Comparison of ENCODE assay signal across 9 cellular contexts in genomic region chr1:8407652-8408051, GRCh38.
DNase-seq lines count a peak whose midpoint lies in the region; TF ChIP-seq lines count a peak whose summit lies in the region.
"Had no signal": no experiment of that assay in that cellular context is flagged by ENCODE, and none has a peak within 500 bp of the region (broad histone marks: within the 10 kb centered on the region; RNA-seq: fewer than 3 reads in every experiment).

No MANE protein-coding gene starts in this region.

- H3K27ac Mint-ChIP-seq in MCF 10A (ENCODE audit: low read depth, unreplicated experiment) (no peak overlapping the region), nephron progenitor cell (peak overlapping the region; percentile 97)

- intact Hi-C loops in breast epithelium (cut with DNase I; ENCODE audit: low total_unique reads) (no loop called here), MCF 10A (cut with micrococcal nuclease) (no loop called here)

- H3K9me3 Mint-ChIP-seq in MCF 10A (ENCODE audit: unreplicated experiment): no peaks in the 10 kb centered on the region
- peaks cover 10% of the 10 kb centered on the region for H3K9me3 Mint-ChIP-seq in nephron progenitor cell

- H3K4me3 Mint-ChIP-seq in MCF 10A (ENCODE audit: unreplicated experiment) (no peak overlapping the region), nephron progenitor cell (peak overlapping the region; percentile 41)

- CTCF ChIA-PET in MCF 10A (lab: Yijun Ruan, JAX): interaction anchor here (0.7 to 1.1 kb wide), 2 partner anchors 10 to 23 kb away, joined by 3 to 5 read pairs; no protein-coding TSS in a partner anchor

- POLR2A ChIA-PET in MCF 10A (lab: Yijun Ruan, JAX): interaction anchor here (1.2 kb wide), 1 partner anchor 15 kb away, joined by 6 read pairs; no protein-coding TSS in a partner anchor

- H3K36me3 ChIP-seq in breast epithelium: no peaks in the 10 kb centered on the region
- no peaks in the 10 kb centered on the region for H3K36me3 ChIP-seq in ectodermal cell (ENCODE audit: control insufficient read depth, insufficient read depth, low read length)
- H3K36me3 ChIP-seq in urinary bladder (ENCODE audit: insufficient read depth): no peaks in the 10 kb centered on the region

- DNase-seq in breast epithelium (ENCODE audit: low spot score in 2 of 2) (no peak), MCF 10A (ENCODE audit: unreplicated experiment) (no peak), nephron progenitor cell (no peak), amniotic stem cell (lab: John Stamatoyannopoulos, UW) (no peak), amygdala (lab: John Stamatoyannopoulos, UW) (no peak), kidney tubule cell (ENCODE audit: low spot score) (no peak)
- DNase-seq: activated CD4-positive, alpha-beta T cell treated with anti-CD3 and anti-CD28 coated beads for 1 hour had no signal

- no peak for TF ChIP-seq POLR2A in breast epithelium (IDR thresholded peaks at IDR 0.05)

- peak overlapping the region in 1 of 3 donors; percentile 19 for H3K4me3 ChIP-seq in breast epithelium
- no peak overlapping the region for H3K4me3 ChIP-seq in ectodermal cell (ENCODE audit: insufficient read depth, low read depth, low read length)
- H3K4me3 ChIP-seq in urinary bladder (ENCODE audit: low read depth, low read length): no peak overlapping the region

- H3K27me3 Mint-ChIP-seq in MCF 10A (ENCODE audit: insufficient read depth, unreplicated experiment): no peaks in the 10 kb centered on the region
- no peaks in the 10 kb centered on the region for H3K27me3 Mint-ChIP-seq in nephron progenitor cell (ENCODE audit: low read depth, poor library complexity)

- H3K27ac ChIP-seq in breast epithelium (peak overlapping the region; percentile 81 to 91), ectodermal cell (ENCODE audit: insufficient read depth, low read depth, low read length, poor library complexity, severe bottlenecking) (peak overlapping the region; percentile 69), urinary bladder (ENCODE audit: low read depth) (peak overlapping the region; percentile 30)

- H3K9me3 ChIP-seq in breast epithelium (no peaks in the 10 kb centered on the region), ectodermal cell (ENCODE audit: control insufficient read depth, low read length) (no peaks in the 10 kb centered on the region)

- no peaks in the 10 kb centered on the region for H3K27me3 ChIP-seq in breast epithelium
- H3K27me3 ChIP-seq in ectodermal cell (ENCODE audit: control insufficient read depth, insufficient read depth, low read length, poor library complexity, severe bottlenecking): no peaks in the 10 kb centered on the region

- 66 to 71% methylated on average over 5 of the region's 5 CpGs for WGBS in ectodermal cell, 2 experiments
- 52% methylated on average over 5 of the region's 5 CpGs for WGBS in urinary bladder

- H3K4me1 ChIP-seq in breast epithelium: peaks cover 24 to 40% of the 10 kb centered on the region in 2 donors
- peaks cover 38% of the 10 kb centered on the region for H3K4me1 ChIP-seq in ectodermal cell (ENCODE audit: control insufficient read depth, insufficient read depth, low read length)
- H3K4me1 ChIP-seq in urinary bladder (ENCODE audit: insufficient read depth): peaks cover 4% of the 10 kb centered on the region

- BruUV-seq in MCF 10A (replicated peaks; lab: Mats Ljungman, UMichigan): no TSS peak

- H3K4me1 Mint-ChIP-seq in MCF 10A (ENCODE audit: insufficient read depth, unreplicated experiment) (peaks cover 24% of the 10 kb centered on the region), nephron progenitor cell (peaks cover 74% of the 10 kb centered on the region)

- H3K36me3 Mint-ChIP-seq in MCF 10A (ENCODE audit: insufficient read depth, unreplicated experiment): peaks cover 21% of the 10 kb centered on the region
- peaks cover 51% of the 10 kb centered on the region for H3K36me3 Mint-ChIP-seq in nephron progenitor cell (ENCODE audit: low read depth)

- TF ChIP-seq CTCF in breast epithelium (IDR thresholded peaks at IDR 0.05) (no peak), MCF 10A (IDR thresholded peaks at IDR 0.05; ENCODE audit: unreplicated experiment) (no peak), nephron progenitor cell (IDR thresholded peaks at IDR 0.05) (no peak)

Comparison
In these comparisons a context has a peak if more than half of its experiments do, and no peak if none do; other contexts are left out.
1. H3K27ac ChIP-seq: peak in every context shown above with its lines; median percentile 86 in breast epithelium; 69 in ectodermal cell; 30 in urinary bladder.